ENCODE assay signal across 11 cellular contexts in genomic region chr6:139334791-139335446, GRCh38. TPM values are rescaled to one million over a fixed set of nuclear protein-coding genes. Genes with fewer than 3 reads are reported as not detected.
DNase-seq lines count a peak whose midpoint lies in the region; ATAC-seq and TF ChIP-seq lines count a peak whose summit lies in the region.
"Had no signal": no experiment of that assay in that cellular context is flagged by ENCODE, and none has a peak within 500 bp of the region (broad histone marks: within the 10 kb centered on the region; RNA-seq: fewer than 3 reads in every experiment).

No MANE protein-coding gene starts in this region.

- H3K9ac ChIP-seq in rectal smooth muscle tissue (ENCODE audit: low read length), result no peak overlapping the region

- peaks cover 24% of the 10 kb centered on the region for H3K4me1 ChIP-seq in SJCRH30
- H3K4me1 ChIP-seq in rectal smooth muscle tissue (ENCODE audit: control insufficient read depth, insufficient read depth, low read length), result peaks cover 2% of the 10 kb centered on the region

- ATAC-seq in GM19023 (IDR thresholded peaks at IDR 0.05; ENCODE audit: unreplicated experiment), result no peak
- no peak for ATAC-seq in activated CD8-positive, alpha-beta T cell treated with anti-CD3 and anti-CD28 coated beads, Interleukin-2, amount 10 ng/mL, durations not matched to agents 7 days and 5 days

- POLR2A ChIA-PET in activated CD8-positive, alpha-beta T cell treated with anti-CD3 and anti-CD28 coated beads, Interleukin-2, amount 10 ng/mL, durations not matched to agents 7 days and 5 days (lab: Charles Lee), result interaction anchor here (0.6 kb wide), 1 partner anchor 75 kb away, joined by 3 read pairs; no protein-coding TSS in a partner anchor

- H3K27ac ChIP-seq in SJCRH30 (peak overlapping the region; percentile 63), rectal smooth muscle tissue (ENCODE audit: low read depth, low read length) (peak overlapping the region; percentile 32)
- H3K27ac ChIP-seq: PC-9 had no signal

- H3K27me3 Mint-ChIP-seq in activated CD8-positive, alpha-beta T cell treated with anti-CD3 and anti-CD28 coated beads, Interleukin-2, amount 10 ng/mL, durations not matched to agents 7 days and 5 days (ENCODE audit: low read depth), result no peaks in the 10 kb centered on the region

- TF ChIP-seq CTCF in fibroblast of the aortic adventitia (IDR thresholded peaks at IDR 0.05; ENCODE audit: insufficient read depth, low read length), result no peak

- H3K36me3 ChIP-seq in SJCRH30 (no peaks in the 10 kb centered on the region), rectal smooth muscle tissue (ENCODE audit: control insufficient read depth, insufficient read depth, low read length) (no peaks in the 10 kb centered on the region)

- no peak overlapping the region for H3K4me3 ChIP-seq in SJCRH30
- no peak overlapping the region for H3K4me3 ChIP-seq in fibroblast of the aortic adventitia (ENCODE audit: low read depth, low read length)
- H3K4me3 ChIP-seq in rectal smooth muscle tissue (ENCODE audit: low read length), result no peak overlapping the region
- H3K4me3 ChIP-seq: PC-9 had no signal

- no peaks in the 10 kb centered on the region for H3K4me1 Mint-ChIP-seq in activated CD8-positive, alpha-beta T cell treated with anti-CD3 and anti-CD28 coated beads, Interleukin-2, amount 10 ng/mL, durations not matched to agents 7 days and 5 days (ENCODE audit: low read depth)

- no peaks in the 10 kb centered on the region for H3K27me3 ChIP-seq in SJCRH30
- no peaks in the 10 kb centered on the region for H3K27me3 ChIP-seq in rectal smooth muscle tissue (ENCODE audit: control insufficient read depth, insufficient read depth, low read length)

- peak; percentile 51 for DNase-seq in Daoy (ENCODE audit: low read depth)
- peak in 1 of 2 experiments; percentile 29 for DNase-seq in SJCRH30
- DNase-seq in fibroblast of the aortic adventitia (ENCODE audit: low read depth), result peak; percentile 98
- DNase-seq in activated CD8-positive, alpha-beta T cell treated with anti-CD3 and anti-CD28 coated beads, Interleukin-2, amount 10 ng/mL, durations not matched to agents 7 days and 5 days, result no peak
- DNase-seq in NCI-H1436 treated with DMSO at 0.1 percent for 48 hours (lab: John Stamatoyannopoulos, UW), result no peak
- DNase-seq in SHP77 (lab: John Stamatoyannopoulos, UW), result no peak
- DNase-seq: activated CD8-positive, alpha-beta memory T cell treated with anti-CD3 and anti-CD28 coated beads, Interleukin-2, amount 50 U/mL, for 4 hours; DMS53; PC-9 had no signal

- H3K9me3 Mint-ChIP-seq in activated CD8-positive, alpha-beta T cell treated with anti-CD3 and anti-CD28 coated beads, Interleukin-2, amount 10 ng/mL, durations not matched to agents 7 days and 5 days (ENCODE audit: insufficient read depth), result no peaks in the 10 kb centered on the region

- no peak overlapping the region for H3K4me3 Mint-ChIP-seq in activated CD8-positive, alpha-beta T cell treated with anti-CD3 and anti-CD28 coated beads, Interleukin-2, amount 10 ng/mL, durations not matched to agents 7 days and 5 days

- CTCF ChIA-PET in activated CD8-positive, alpha-beta T cell treated with anti-CD3 and anti-CD28 coated beads, Interleukin-2, amount 10 ng/mL, durations not matched to agents 7 days and 5 days (lab: Charles Lee), result interaction anchor here (0.8 to 1.9 kb wide), 2 partner anchors 8 to 44 kb away, joined by 4 to 7 read pairs; partner anchors contain the start of gene TXLNB

- no peaks in the 10 kb centered on the region for H3K36me3 Mint-ChIP-seq in activated CD8-positive, alpha-beta T cell treated with anti-CD3 and anti-CD28 coated beads, Interleukin-2, amount 10 ng/mL, durations not matched to agents 7 days and 5 days (ENCODE audit: low read depth)

- no peak overlapping the region for H3K27ac Mint-ChIP-seq in activated CD8-positive, alpha-beta T cell treated with anti-CD3 and anti-CD28 coated beads, Interleukin-2, amount 10 ng/mL, durations not matched to agents 7 days and 5 days

- peaks cover 5% of the 10 kb centered on the region for H3K9me3 ChIP-seq in SJCRH30 (replicated peaks)

RNA-seq across cellular contexts. Expression of gene CITED2, which starts 39.5 kb away (rescaled TPM):
- total RNA-seq in Daoy (2014; rRNA removed; shearing (Covaris generic)), result 19.3 and 19.5 TPM in 2 replicates
- 23.6 and 24.6 TPM in 2 replicates for total RNA-seq in SJCRH30 (2014; rRNA removed; shearing (Covaris generic))
- 44.6 and 126 TPM in 2 replicates for total RNA-seq in fibroblast of the aortic adventitia (ENCODE audit: low replicate concordance)
- 10 to 100 TPM; 36.2 to 38.7 TPM for total RNA-seq in activated CD8-positive, alpha-beta T cell treated with anti-CD3 and anti-CD28 coated beads, Interleukin-2, amount 10 ng/mL, durations not matched to agents 7 days and 5 days

RNA-seq across cellular contexts. Expression of gene TXLNB, which starts 43.1 kb away (rescaled TPM):
- 0.11 TPM in 1 of 2 replicates, not detected in the other for total RNA-seq in Daoy (2014; rRNA removed; shearing (Covaris generic))
- 0.73 and 1.0 TPM in 2 replicates for total RNA-seq in SJCRH30 (2014; rRNA removed; shearing (Covaris generic))
- total RNA-seq in fibroblast of the aortic adventitia (ENCODE audit: low replicate concordance), result 0.33 and 0.36 TPM in 2 replicates
- total RNA-seq in activated CD8-positive, alpha-beta T cell treated with anti-CD3 and anti-CD28 coated beads, Interleukin-2, amount 10 ng/mL, durations not matched to agents 7 days and 5 days, result under 1 TPM; 0.37 to 0.65 TPM

Comparison
In these comparisons a context has a peak if more than half of its experiments do, and no peak if none do; other contexts are left out.
1. DNase-seq: peak in Daoy (single experiment) and fibroblast of the aortic adventitia (single experiment); none in activated CD8-positive, alpha-beta T cell treated with anti-CD3 and anti-CD28 coated beads, Interleukin-2, amount 10 ng/mL, durations not matched to agents 7 days and 5 days (single experiment), NCI-H1436 treated with DMSO at 0.1 percent for 48 hours (single experiment) and SHP77 (0 of 2).